27 cellular contexts compared by ENCODE assay signal in the genomic region with DNA sequence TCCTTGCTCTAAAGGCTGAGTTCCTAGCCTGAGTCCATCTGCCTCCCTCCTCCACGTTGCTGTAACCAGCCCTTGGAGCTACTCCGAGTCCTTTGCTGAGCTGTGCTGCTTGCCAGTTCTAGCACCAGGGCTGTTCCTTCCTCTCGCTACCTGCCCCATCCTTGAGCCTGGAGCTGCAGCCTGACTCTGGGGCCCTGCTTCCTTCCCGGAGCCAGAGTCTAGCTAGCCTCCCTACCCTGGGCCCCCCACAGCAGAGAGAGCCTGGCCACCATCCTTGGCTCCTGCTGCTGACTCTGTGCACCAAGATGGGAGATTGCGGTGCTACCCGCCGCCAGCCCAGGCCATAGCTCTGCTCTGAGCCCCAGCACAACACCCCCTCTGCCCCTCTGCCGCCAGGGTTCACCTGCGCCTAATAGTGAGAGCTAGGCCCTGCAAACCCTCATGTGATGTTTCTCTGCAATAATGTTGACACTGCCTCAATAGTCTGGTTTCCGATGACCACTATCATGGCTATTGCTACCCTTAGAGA.
"Had no signal": no experiment of that assay in that cellular context is flagged by ENCODE, and none has a peak within 500 bp of the region (broad histone marks: within the 10 kb centered on the region; RNA-seq: fewer than 3 reads in every experiment).

No MANE protein-coding gene starts in this region.

- H3K4me3 Mint-ChIP-seq: immature natural killer cell; mesothelial cell of epicardium; natural killer cell; stimulated activated naive B cell treated with anti-CD40 and anti-IgM and Interleukin-4, amounts not matched to agents 10 μg/mL and 1 μg/mL and 100 μg/mL, for 72 hours had no signal

- H3K27me3 Mint-ChIP-seq: progenitor cell of endocrine pancreas had no signal

- ATAC-seq: heart left ventricle; natural killer cell; right lobe of liver; stimulated activated naive B cell treated with anti-CD40 and anti-IgM and Interleukin-4, amounts not matched to agents 10 μg/mL and 1 μg/mL and 100 μg/mL, for 72 hours; stimulated activated naive CD8-positive, alpha-beta T cell treated with anti-CD3 and anti-CD28 coated beads, Interleukin-15, Interleukin-2, amounts not matched to agents 100 U/mL and 50 U/mL, for 24 hours had no signal

- H3K4me1 ChIP-seq: heart left ventricle, left ventricle myocardium inferior, right atrium auricular region, right lobe of liver, stomach, testis, thyroid gland, uterus had no signal

- DNase-seq: heart left ventricle; hypothalamus; immature natural killer cell; left ventricle myocardium inferior; mesendoderm; naive B cell; natural killer cell; occipital lobe; ovary; right lobe of liver; stimulated activated CD4-positive, alpha-beta T cell treated with anti-CD3 and anti-CD28 coated beads, Interleukin-12 subunit alpha, Interleukin-12 subunit beta, amount 100 ng/mL, for 4 hours; stimulated activated CD4-positive, alpha-beta T cell treated with anti-CD3 and anti-CD28 coated beads, Interleukin-15, amount 100 ng/mL, for 24 hours; stimulated activated CD4-positive, alpha-beta T cell treated with anti-CD3 and anti-CD28 coated beads, Interleukin-2, amount 100 ng/mL, for 24 hours; stimulated activated CD4-positive, alpha-beta T cell treated with anti-CD3 and anti-CD28 coated beads, Interleukin-4, amount 100 ng/mL, for 1 hour; stimulated activated naive B cell treated with anti-CD40 and anti-IgM and Interleukin-4, amounts not matched to agents 10 μg/mL and 1 μg/mL and 100 μg/mL, for 72 hours; stimulated activated naive CD8-positive, alpha-beta T cell treated with anti-CD3 and anti-CD28 coated beads, Interleukin-15, Interleukin-2, amounts not matched to agents 100 U/mL and 50 U/mL, for 24 hours; stomach; testis; thyroid gland; trophoblast cell; uterus had no signal

- H3K4me3 ChIP-seq: heart left ventricle, left ventricle myocardium inferior, lung, ovary, right atrium auricular region, right lobe of liver, smooth muscle cell, stomach, testis, thyroid gland, uterus had no signal

- H3K9me3 ChIP-seq: heart left ventricle, left ventricle myocardium inferior, neutrophil, ovary, right atrium auricular region, right lobe of liver, stomach, testis, thyroid gland, uterus had no signal

- H3K36me3 Mint-ChIP-seq: immature natural killer cell; naive B cell; natural killer cell; stimulated activated naive B cell treated with anti-CD40 and anti-IgM and Interleukin-4, amounts not matched to agents 10 μg/mL and 1 μg/mL and 100 μg/mL, for 72 hours had no signal

- H3K36me3 ChIP-seq: heart left ventricle, left ventricle myocardium inferior, neutrophil, ovary, right atrium auricular region, right lobe of liver, stomach, thyroid gland, uterus had no signal

- H3K27ac ChIP-seq: heart left ventricle, left ventricle myocardium inferior, neutrophil, ovary, right atrium auricular region, right lobe of liver, stomach, testis, thyroid gland, uterus had no signal

- H3K27ac Mint-ChIP-seq: immature natural killer cell; mesothelial cell of epicardium; naive B cell; natural killer cell; progenitor cell of endocrine pancreas; stimulated activated naive B cell treated with anti-CD40 and anti-IgM and Interleukin-4, amounts not matched to agents 10 μg/mL and 1 μg/mL and 100 μg/mL, for 72 hours had no signal

- H3K27me3 ChIP-seq: neutrophil, ovary, right atrium auricular region, right lobe of liver, stomach, testis, thyroid gland, uterus had no signal

- H3K4me1 Mint-ChIP-seq: immature natural killer cell, natural killer cell had no signal

- H3K4me2 ChIP-seq: smooth muscle cell had no signal
